19 cellular contexts compared by ENCODE assay signal in genomic region chr5:113128931-113129330, GRCh38.
"Had no signal": no experiment of that assay in that cellular context is flagged by ENCODE, and none has a peak within 500 bp of the region (broad histone marks: within the 10 kb centered on the region; RNA-seq: fewer than 3 reads in every experiment).

No MANE protein-coding gene starts in this region.

- H3K4me1 Mint-ChIP-seq: IgD-negative memory B cell had no signal

- H3K36me3 ChIP-seq: SJCRH30 had no signal

- H3K4me1 ChIP-seq: SJCRH30 had no signal

- H3K36me3 Mint-ChIP-seq: IgD-negative memory B cell had no signal

- H3K27ac ChIP-seq: HL-60, KMS-11, SJCRH30 had no signal

- H3K4me3 ChIP-seq: K562, SJCRH30 had no signal

- H3K4me3 Mint-ChIP-seq: IgD-negative memory B cell had no signal

- H3K27ac Mint-ChIP-seq: IgD-negative memory B cell had no signal

- H3K27me3 Mint-ChIP-seq: IgD-negative memory B cell had no signal

- H3K27me3 ChIP-seq: SJCRH30 had no signal

- H3K9ac ChIP-seq: KMS-11 had no signal

- DNase-seq: Kasumi-1, MM.1S, NCI-H1105, NCI-H1417, NCI-H1436 treated with DMSO at 0.1 percent for 48 hours, NCI-H1694, NCI-H187 treated with DMSO at 0.1 percent for 48 hours, NCI-H2029 treated with DMSO at 0.1 percent for 48 hours, NCI-H2227 treated with DMSO at 0.1 percent for 48 hours, NCI-H524 treated with DMSO at 0.1 percent for 48 hours, NCI-H69, NCI-H774, SHP77 treated with DMSO at 0.1 percent for 48 hours, SJCRH30 had no signal

- ATAC-seq: K562, Right ventricle myocardium inferior had no signal
